In the genomic region with DNA sequence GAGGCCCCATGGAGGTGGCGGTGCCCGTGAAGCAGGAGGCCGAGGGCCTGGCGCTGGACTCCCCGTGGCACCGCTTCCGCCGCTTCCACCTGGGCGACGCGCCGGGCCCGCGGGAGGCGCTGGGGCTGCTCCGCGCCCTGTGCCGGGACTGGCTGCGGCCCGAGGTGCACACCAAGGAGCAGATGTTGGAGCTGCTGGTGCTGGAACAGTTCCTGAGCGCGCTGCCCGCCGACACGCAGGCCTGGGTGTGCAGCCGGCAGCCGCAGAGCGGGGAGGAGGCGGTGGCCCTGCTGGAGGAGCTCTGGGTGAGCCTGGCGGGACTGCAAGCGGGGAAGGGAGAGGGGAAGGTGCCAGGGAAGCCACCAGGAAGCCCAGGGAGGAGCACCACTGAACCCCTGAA, we compare ENCODE assay signal across 24 cellular contexts. TPM values are rescaled to one million over a fixed set of nuclear protein-coding genes. Genes with fewer than 3 reads are reported as not detected.
"Had no signal": no experiment of that assay in that cellular context is flagged by ENCODE, and none has a peak within 500 bp of the region (broad histone marks: within the 10 kb centered on the region; RNA-seq: fewer than 3 reads in every experiment).

No MANE protein-coding gene starts in this region.

- H3K27ac Mint-ChIP-seq: naive B cell; nephron; stimulated activated effector memory CD8-positive, alpha-beta T cell treated with anti-CD3 and anti-CD28 coated beads, Interleukin-12 subunit alpha, Interleukin-12 subunit beta, amount 100 ng/mL, for 72 hours had no signal

- H3K4me3 Mint-ChIP-seq: naive B cell; nephron; stimulated activated effector memory CD8-positive, alpha-beta T cell treated with anti-CD3 and anti-CD28 coated beads, Interleukin-12 subunit alpha, Interleukin-12 subunit beta, amount 100 ng/mL, for 72 hours had no signal

- H3K27ac ChIP-seq: heart right ventricle, stomach had no signal

- DNase-seq: cortex of kidney; effector CD8-positive, alpha-beta T cell; heart right ventricle; hypothalamus; kidney glomerular epithelial cell; mesendoderm; naive B cell; stimulated activated CD4-positive, alpha-beta T cell treated with anti-CD3 and anti-CD28 coated beads, Interleukin-4, amount 100 ng/mL, for 1 hour; stimulated activated CD8-positive, alpha-beta memory T cell treated with anti-CD3 and anti-CD28 coated beads, Interleukin-4, amount 100 ng/mL, for 48 hours; stomach; trophoblast cell had no signal

- H3K4me3 ChIP-seq: heart right ventricle, stomach had no signal

- H3K27me3 ChIP-seq: dorsolateral prefrontal cortex, heart right ventricle, stomach had no signal

- ATAC-seq: heart right ventricle, right cardiac atrium had no signal

- H3K9me3 ChIP-seq: heart right ventricle, stomach had no signal

- FAIRE-seq: frontal cortex, islet of Langerhans had no signal

- H3K9me3 Mint-ChIP-seq: nephron; stimulated activated effector memory CD8-positive, alpha-beta T cell treated with anti-CD3 and anti-CD28 coated beads, Interleukin-12 subunit alpha, Interleukin-12 subunit beta, amount 100 ng/mL, for 72 hours had no signal

- H3K27me3 Mint-ChIP-seq: naive B cell had no signal

RNA-seq across cellular contexts. Expression of a gene that starts 28.9 kb away (rescaled TPM):
- total RNA-seq: dorsolateral prefrontal cortex, glomerular endothelial cell, heart right ventricle, liver, lung microvascular endothelial cell, omental fat pad, posterior vena cava, right cardiac atrium, stomach, urinary bladder had no signal
- polyA plus RNA-seq: esophagus, heart right ventricle, right cardiac atrium, stomach, urinary bladder had no signal

RNA-seq across cellular contexts. Expression of a gene that starts 50.7 kb away (rescaled TPM):
- total RNA-seq: frontal cortex, glomerular endothelial cell, heart right ventricle, lung microvascular endothelial cell, omental fat pad, posterior vena cava, right cardiac atrium, stomach, urinary bladder had no signal
- polyA plus RNA-seq: liver, right cardiac atrium, stomach, urinary bladder had no signal

RNA-seq across cellular contexts. Expression of a gene that starts 55.2 kb away (rescaled TPM):
- total RNA-seq: dorsolateral prefrontal cortex, frontal cortex, glomerular endothelial cell, heart right ventricle, liver, lung microvascular endothelial cell, omental fat pad, posterior vena cava, right cardiac atrium, stomach, urinary bladder had no signal
- polyA plus RNA-seq: esophagus, heart right ventricle, liver, right cardiac atrium, stomach, urinary bladder had no signal
